Comparison of ENCODE assay signal across 16 cellular contexts in genomic region chr10:2081501-2081900, GRCh38.
DNase-seq lines count a peak whose midpoint lies in the region; ATAC-seq and TF ChIP-seq lines count a peak whose summit lies in the region.
"Had no signal": no experiment of that assay in that cellular context is flagged by ENCODE, and none has a peak within 500 bp of the region (broad histone marks: within the 10 kb centered on the region; RNA-seq: fewer than 3 reads in every experiment).

No MANE protein-coding gene starts in this region.

- no peaks in the 10 kb centered on the region for H3K9me3 ChIP-seq in neural progenitor cell (ENCODE audit: low read depth)
- H3K9me3 ChIP-seq: BLaER1, sigmoid colon had no signal

- intact Hi-C loops in head of caudate nucleus (cut with DNase I), result no loop called here

- H3K36me3 Mint-ChIP-seq in endothelial cell (ENCODE audit: low read depth, unreplicated experiment) (no peaks in the 10 kb centered on the region), neural progenitor cell (no peaks in the 10 kb centered on the region)
- H3K36me3 Mint-ChIP-seq: T-cell had no signal

- no peaks in the 10 kb centered on the region for H3K79me2 ChIP-seq in neural progenitor cell (ENCODE audit: low read depth)

- ATAC-seq in GM19025 (IDR thresholded peaks at IDR 0.05; ENCODE audit: low read depth, unreplicated experiment) (peak; percentile 63), HG03354 (IDR thresholded peaks at IDR 0.05; ENCODE audit: poor library complexity, severe bottlenecking, unreplicated experiment) (peak; percentile 53)
- ATAC-seq: activated T-cell treated with anti-CD3 and anti-CD28 coated beads, Interleukin-2, amount 50 U/mL, for 72 hours; stimulated activated naive CD8-positive, alpha-beta T cell treated with anti-CD3 and anti-CD28 coated beads, Interleukin-15, amount 100 ng/mL, for 72 hours; T-cell had no signal

- no peaks in the 10 kb centered on the region for H3K27me3 Mint-ChIP-seq in endothelial cell (ENCODE audit: unreplicated experiment)
- H3K27me3 Mint-ChIP-seq in neural progenitor cell (ENCODE audit: insufficient read depth, low read depth), result peaks cover 2% of the 10 kb centered on the region

- peak; percentile 11 for DNase-seq in endothelial cell (ENCODE audit: low spot score)
- DNase-seq in neural progenitor cell (ENCODE audit: low spot score), result peak; percentile 39
- no peak for DNase-seq in NCI-H1417 (lab: John Stamatoyannopoulos, UW)
- DNase-seq in head of caudate nucleus, result no peak
- DNase-seq in NCI-H1930 (lab: John Stamatoyannopoulos, UW), result no peak
- no peak for DNase-seq in NK-92 (lab: John Stamatoyannopoulos, UW; ENCODE audit: unreplicated experiment)
- DNase-seq: activated CD4-positive, alpha-beta T cell treated with anti-CD3 and anti-CD28 coated beads for 4 hours; activated T-cell treated with anti-CD3 and anti-CD28 coated beads, Interleukin-2, amount 50 U/mL, for 72 hours; anterior cingulate cortex; DND-41; sigmoid colon; stimulated activated naive CD8-positive, alpha-beta T cell treated with anti-CD3 and anti-CD28 coated beads, Interleukin-15, amount 100 ng/mL, for 72 hours; T-cell had no signal

- no peak overlapping the region for H3K27ac ChIP-seq in neural progenitor cell
- H3K27ac ChIP-seq: BLaER1, sigmoid colon had no signal

- no peak overlapping the region for H3K9ac ChIP-seq in neural progenitor cell
- H3K9ac ChIP-seq: BLaER1 had no signal

- H3K27ac Mint-ChIP-seq in endothelial cell (ENCODE audit: unreplicated experiment) (no peak overlapping the region), neural progenitor cell (no peak overlapping the region)
- H3K27ac Mint-ChIP-seq: activated T-cell treated with anti-CD3 and anti-CD28 coated beads, Interleukin-2, amount 50 U/mL, for 72 hours; stimulated activated naive CD8-positive, alpha-beta T cell treated with anti-CD3 and anti-CD28 coated beads, Interleukin-15, amount 100 ng/mL, for 72 hours; T-cell had no signal

- TF ChIP-seq CTCF in endothelial cell (IDR thresholded peaks at IDR 0.05; ENCODE audit: unreplicated experiment) (no peak), neural progenitor cell (IDR thresholded peaks at IDR 0.05) (peak; percentile 53)

- no peaks in the 10 kb centered on the region for H3K4me1 Mint-ChIP-seq in endothelial cell (ENCODE audit: unreplicated experiment)
- peaks cover 6% of the 10 kb centered on the region for H3K4me1 Mint-ChIP-seq in neural progenitor cell
- H3K4me1 Mint-ChIP-seq: stimulated activated naive CD8-positive, alpha-beta T cell treated with anti-CD3 and anti-CD28 coated beads, Interleukin-15, amount 100 ng/mL, for 72 hours; T-cell had no signal

- H3K4me3 ChIP-seq in neural progenitor cell, result no peak overlapping the region
- H3K4me3 ChIP-seq: BLaER1, sigmoid colon had no signal

- H2AFZ ChIP-seq in neural progenitor cell (replicated peaks), result peak overlapping the region; percentile 79

- no peaks in the 10 kb centered on the region for H3F3A ChIP-seq in neural progenitor cell (ENCODE audit: low read depth)

- H3K36me3 ChIP-seq in neural progenitor cell, result no peaks in the 10 kb centered on the region
- H3K36me3 ChIP-seq: BLaER1, sigmoid colon had no signal

- H3K9me3 Mint-ChIP-seq in endothelial cell (ENCODE audit: unreplicated experiment), result no peaks in the 10 kb centered on the region
- no peaks in the 10 kb centered on the region for H3K9me3 Mint-ChIP-seq in neural progenitor cell
- H3K9me3 Mint-ChIP-seq: activated T-cell treated with anti-CD3 and anti-CD28 coated beads, Interleukin-2, amount 50 U/mL, for 72 hours; stimulated activated naive CD8-positive, alpha-beta T cell treated with anti-CD3 and anti-CD28 coated beads, Interleukin-15, amount 100 ng/mL, for 72 hours; T-cell had no signal

- no peaks in the 10 kb centered on the region for H4K20me1 ChIP-seq in neural progenitor cell (ENCODE audit: low read depth)
- H4K20me1 ChIP-seq: BLaER1 had no signal

- H3K27me3 ChIP-seq in neural progenitor cell, result no peaks in the 10 kb centered on the region
- H3K27me3 ChIP-seq: BLaER1, sigmoid colon had no signal

- peaks cover 5% of the 10 kb centered on the region for H3K4me1 ChIP-seq in neural progenitor cell
- H3K4me1 ChIP-seq: BLaER1, sigmoid colon had no signal

- H3K4me3 Mint-ChIP-seq in endothelial cell (ENCODE audit: unreplicated experiment), result no peak overlapping the region
- H3K4me3 Mint-ChIP-seq in neural progenitor cell, result no peak overlapping the region
- H3K4me3 Mint-ChIP-seq: activated T-cell treated with anti-CD3 and anti-CD28 coated beads, Interleukin-2, amount 50 U/mL, for 72 hours; stimulated activated naive CD8-positive, alpha-beta T cell treated with anti-CD3 and anti-CD28 coated beads, Interleukin-15, amount 100 ng/mL, for 72 hours; T-cell had no signal

- no peak overlapping the region for H3K4me2 ChIP-seq in neural progenitor cell
- H3K4me2 ChIP-seq: BLaER1 had no signal

Comparison
In these comparisons a context has a peak if more than half of its experiments do, and no peak if none do; other contexts are left out.
1. DNase-seq: peak in endothelial cell (single experiment) and neural progenitor cell (single experiment); none in NCI-H1417 (0 of 3), head of caudate nucleus (0 of 42), NCI-H1930 (0 of 2) and NK-92 (single experiment).